ENCODE assay signal across 1 cellular context in genomic region chr2:74275228-74275627, GRCh38.
TF ChIP-seq lines count a peak whose summit lies in the region.

No MANE protein-coding gene starts in this region.

TF ChIP-seq in HEK293, 187 proteins besides CTCF, POLR2A, EP300 and RAD21:
- TF ChIP-seq PRDM2 (tag by site-specific recombination; IDR thresholded peaks at IDR 0.05; ENCODE audit: borderline replicate concordance): no peak
- TF ChIP-seq GLIS1 (tag by site-specific recombination; IDR thresholded peaks at IDR 0.05): peak; percentile 58
